In the genomic region with DNA sequence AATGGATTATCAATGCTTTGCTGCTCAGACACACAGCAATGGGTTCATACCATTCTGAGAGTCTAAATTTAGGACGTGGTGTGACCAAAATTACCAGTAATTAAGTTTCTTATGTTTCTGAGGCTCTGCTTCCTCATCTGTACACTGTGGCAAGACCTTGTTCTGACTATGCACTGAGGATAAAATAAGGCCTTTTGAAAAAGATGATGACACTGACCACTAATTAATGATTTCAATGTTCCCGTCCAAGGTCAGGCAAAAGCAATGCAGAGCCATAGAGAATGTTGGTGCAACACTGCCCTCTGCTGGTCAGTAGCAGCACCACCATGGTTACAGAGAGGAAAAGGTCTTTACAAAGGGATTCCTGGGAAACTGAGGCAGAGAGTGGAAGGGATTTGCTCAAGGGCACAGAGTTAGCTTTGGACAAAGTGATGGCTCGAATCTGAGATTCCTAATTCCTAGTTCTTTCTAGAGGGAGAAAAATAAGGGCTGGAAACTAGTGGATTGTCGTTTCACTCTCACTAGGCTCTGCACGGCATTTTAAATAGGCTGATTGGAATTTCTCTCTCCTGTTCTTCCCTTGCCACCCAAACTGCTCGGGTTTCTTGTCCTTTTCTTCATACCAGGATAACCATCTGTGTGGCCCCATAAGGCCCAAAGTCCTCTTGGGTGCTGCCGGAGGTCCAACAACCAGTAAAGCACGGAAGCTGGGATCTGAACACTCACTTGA, we compare ENCODE assay signal across 8 cellular contexts. TPM values are rescaled to one million over a fixed set of nuclear protein-coding genes. Genes with fewer than 3 reads are reported as not detected.
DNase-seq lines count a peak whose midpoint lies in the region; ATAC-seq, FAIRE-seq and TF ChIP-seq lines count a peak whose summit lies in the region.

No MANE protein-coding gene starts in this region.

- ATAC-seq in GM18861 (IDR thresholded peaks at IDR 0.05; ENCODE audit: unreplicated experiment) (peak; percentile 86), gastroesophageal sphincter (peak; percentile 77), pancreas (peak; percentile 80 to 96 (median 92))

- TF ChIP-seq CTCF in gastroesophageal sphincter (IDR thresholded peaks at IDR 0.05) (peak; percentile 86 to 96 (median 90)), pancreas (IDR thresholded peaks at IDR 0.05) (peak; percentile 88 to 94 (median 90)), vagina (IDR thresholded peaks at IDR 0.05) (peak; percentile 78 to 94 (median 90))

- H3K27me3 ChIP-seq in gastroesophageal sphincter, result no peaks in the 10 kb centered on the region
- no peaks in the 10 kb centered on the region for H3K27me3 ChIP-seq in pancreas
- no peaks in the 10 kb centered on the region for H3K27me3 ChIP-seq in vagina

- no peak for TF ChIP-seq POLR2A in gastroesophageal sphincter (IDR thresholded peaks at IDR 0.05)
- no peak for TF ChIP-seq POLR2A in vagina (IDR thresholded peaks at IDR 0.05)

- no peak for FAIRE-seq in pancreas (lab: Jason Lieb, UNC)

- no peak overlapping the region for H3K27ac ChIP-seq in gastroesophageal sphincter
- no peak overlapping the region for H3K27ac ChIP-seq in pancreas
- H3K27ac ChIP-seq in vagina, result no peak overlapping the region

- H3K36me3 ChIP-seq in gastroesophageal sphincter, result no peaks in the 10 kb centered on the region
- H3K36me3 ChIP-seq in pancreas, result no peaks in the 10 kb centered on the region
- H3K36me3 ChIP-seq in vagina, result no peaks in the 10 kb centered on the region

- no peak for TF ChIP-seq EP300 in gastroesophageal sphincter (IDR thresholded peaks at IDR 0.05)

- H3K4me1 ChIP-seq in gastroesophageal sphincter (no peaks in the 10 kb centered on the region), pancreas (no peaks in the 10 kb centered on the region), vagina (no peaks in the 10 kb centered on the region)

- intact Hi-C loops in pancreas (cut with DNase I), result loop anchor here in 1 of 3 donors (10.0 kb wide), 1 partner anchor 114 kb away; no protein-coding TSS in a partner anchor
- intact Hi-C loops in vagina (cut with DNase I), result no loop called here

- WGBS in gastroesophageal sphincter (ENCODE audit: low coverage in 1 of 2), 2 donors, result 52 to 55% methylated on average over 5 to 8 of the region's 8 CpGs
- 57 to 62% methylated on average over 8 of the region's 8 CpGs for WGBS in pancreas, 2 donors

- H3K4me3 ChIP-seq in Jurkat, Clone E6-1 (ENCODE audit: low read length), result no peak overlapping the region
- H3K4me3 ChIP-seq in gastroesophageal sphincter (no peak overlapping the region), pancreas (no peak overlapping the region), vagina (no peak overlapping the region)

- H3K9me3 ChIP-seq in gastroesophageal sphincter, result no peaks in the 10 kb centered on the region
- H3K9me3 ChIP-seq in pancreas, result no peaks in the 10 kb centered on the region
- H3K9me3 ChIP-seq in vagina, result no peaks in the 10 kb centered on the region

- peak; percentile 83 for DNase-seq in AG20443 (ENCODE audit: low spot score)
- peak; percentile 46 for DNase-seq in Jurkat, Clone E6-1 (ENCODE audit: low read depth, low spot score)
- peak; percentile 57 for DNase-seq in RPMI7951 (ENCODE audit: low read depth)
- DNase-seq in activated effector memory CD4-positive, alpha-beta T cell treated with anti-CD3 and anti-CD28 coated beads, Interleukin-2, amount 50 U/mL, for 16 hours, result peak; percentile 87
- DNase-seq in pancreas, result peak in 5 of 6 donors; percentile 28 to 71 (median 57)
- DNase-seq in vagina (ENCODE audit: extremely low spot score in 2 of 2), result no peak

RNA-seq across cellular contexts. Expression of a gene that starts 22.3 kb away (rescaled TPM):
- polyA plus RNA-seq in Jurkat, Clone E6-1 (2012; ENCODE audit: insufficient read depth, insufficient read length), result 1.2 TPM
- 4.8 and 5.0 TPM in 2 replicates for total RNA-seq in RPMI7951 (2014; rRNA removed; shearing (Covaris generic))
- total RNA-seq in gastroesophageal sphincter (1 to 10 TPM; 2.0 to 3.3 (median 3.0) TPM), pancreas (1 to 10 TPM in 5 of 6 donors, under 1 TPM in 1; 0.93 to 8.8 (median 1.7) TPM), vagina (8.6 TPM)
- polyA plus RNA-seq in pancreas, result 1 to 10 TPM in 1 of 2 donors, under 1 TPM in 1; 0.77 to 1.2 TPM

Comparison
In these comparisons a context has a peak if more than half of its experiments do, and no peak if none do; other contexts are left out.
1. DNase-seq: peak in AG20443 (single experiment), Jurkat, Clone E6-1 (single experiment), RPMI7951 (single experiment), activated effector memory CD4-positive, alpha-beta T cell treated with anti-CD3 and anti-CD28 coated beads, Interleukin-2, amount 50 U/mL, for 16 hours (single experiment) and pancreas (5 of 6); none in vagina (0 of 2).
2. Peak in every context shown above with its lines, with median percentiles within 50 percentile points of each other: ATAC-seq and CTCF ChIP-seq.